Comparison of ENCODE assay signal across 8 cellular contexts in the genomic region with DNA sequence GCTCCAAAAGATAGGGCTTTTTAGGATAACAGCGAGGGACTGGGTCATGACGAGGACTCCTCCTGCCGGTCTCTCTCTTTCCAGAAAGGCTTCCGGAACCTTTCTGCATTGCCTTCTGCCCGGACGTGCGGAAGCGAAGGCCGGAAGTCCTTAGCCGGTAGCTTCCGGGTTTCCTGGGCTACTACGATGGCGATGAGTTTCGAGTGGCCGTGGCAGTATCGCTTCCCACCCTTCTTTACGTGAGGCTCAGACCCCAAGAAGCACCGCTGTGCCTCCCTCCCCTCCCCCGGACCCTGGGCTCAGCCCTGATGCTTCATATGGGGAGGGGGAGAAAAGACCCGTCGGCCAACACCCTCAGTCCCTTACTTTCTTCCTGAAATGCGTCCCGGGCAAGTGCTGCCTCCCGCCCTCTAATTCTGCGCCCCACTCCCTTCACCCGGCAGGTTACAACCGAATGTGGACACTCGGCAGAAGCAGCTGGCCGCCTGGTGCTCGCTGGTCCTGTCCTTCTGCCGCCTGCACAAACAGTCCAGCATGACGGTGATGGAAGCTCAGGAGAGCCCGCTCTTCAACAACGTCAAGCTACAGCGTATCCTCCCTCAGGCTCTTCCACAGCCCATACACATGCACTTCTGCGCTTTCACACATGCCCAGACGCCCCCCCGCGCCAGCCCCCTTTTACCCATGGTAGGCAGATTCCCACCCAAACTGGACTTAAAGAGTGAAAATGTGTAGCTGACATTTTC. TPM values are rescaled to one million over a fixed set of nuclear protein-coding genes. Genes with fewer than 3 reads are reported as not detected.
DNase-seq lines count a peak whose midpoint lies in the region; ATAC-seq and TF ChIP-seq lines count a peak whose summit lies in the region.

A gene (plus strand): TSS at position 160 of the 746 bp plus-strand sequence. CDS start 27 bp downstream, at position 187.

- TF ChIP-seq CTCF in BE2C (IDR thresholded peaks at IDR 0.05; ENCODE audit: low read depth, low read length) (peak; percentile 44), nephron progenitor cell (IDR thresholded peaks at IDR 0.05) (no peak)

- H3K4me3 Mint-ChIP-seq in nephron progenitor cell: peak within 1 kb of the TSS; percentile 100
- peak within 1 kb of the TSS; percentile 100 for H3K4me3 Mint-ChIP-seq in stimulated activated naive CD8-positive, alpha-beta T cell treated with anti-CD3 and anti-CD28 coated beads, Interleukin-15, Interleukin-2, amounts not matched to agents 100 ng/mL and 50 ng/mL, for 24 hours

- ATAC-seq in GM19468 (IDR thresholded peaks at IDR 0.05; ENCODE audit: extremely low read depth, unreplicated experiment): peak; percentile 61

- H3K9me3 ChIP-seq in BE2C: no peaks in the 10 kb centered on the region

- DNase-seq in BE2C (peak; percentile 79), LoVo (ENCODE audit: low spot score) (peak; percentile 82), SHP77 (lab: John Stamatoyannopoulos, UW) (peak; percentile 69 to 83), fibroblast of the conjunctiva (ENCODE audit: low read depth) (peak; percentile 68), nephron progenitor cell (peak; percentile 73)
- DNase-seq in activated T-helper 9 cell treated with anti-CD3 and anti-CD28 coated beads, Interleukin-2, amount 50 U/mL, for 16 hours (ENCODE audit: low read depth): peak; percentile 64

- H3K9me3 Mint-ChIP-seq in nephron progenitor cell: no peaks in the 10 kb centered on the region
- H3K9me3 Mint-ChIP-seq in stimulated activated naive CD8-positive, alpha-beta T cell treated with anti-CD3 and anti-CD28 coated beads, Interleukin-15, Interleukin-2, amounts not matched to agents 100 ng/mL and 50 ng/mL, for 24 hours: no peaks in the 10 kb centered on the region

- H3K27ac Mint-ChIP-seq in nephron progenitor cell: peak within 1 kb of the TSS; percentile 98
- H3K27ac Mint-ChIP-seq in stimulated activated naive CD8-positive, alpha-beta T cell treated with anti-CD3 and anti-CD28 coated beads, Interleukin-15, Interleukin-2, amounts not matched to agents 100 ng/mL and 50 ng/mL, for 24 hours: peak within 1 kb of the TSS; percentile 96

- peaks cover 15% of the 10 kb centered on the region for H3K36me3 Mint-ChIP-seq in nephron progenitor cell (ENCODE audit: low read depth)
- peaks cover 35% of the 10 kb centered on the region for H3K36me3 Mint-ChIP-seq in stimulated activated naive CD8-positive, alpha-beta T cell treated with anti-CD3 and anti-CD28 coated beads, Interleukin-15, Interleukin-2, amounts not matched to agents 100 ng/mL and 50 ng/mL, for 24 hours (ENCODE audit: low read depth)

- peaks cover 3% of the 10 kb centered on the region; the same call in 1 of the 2 replicates for H3K4me1 ChIP-seq in BE2C

- H3K4me3 ChIP-seq in BE2C (ENCODE audit: low read depth, low read length): peak within 1 kb of the TSS; percentile 88

- H3K27me3 ChIP-seq in BE2C: no peaks in the 10 kb centered on the region; the same call in 1 of the 2 replicates

- H3K4me1 Mint-ChIP-seq in nephron progenitor cell: peaks cover 40% of the 10 kb centered on the region
- H3K4me1 Mint-ChIP-seq in stimulated activated naive CD8-positive, alpha-beta T cell treated with anti-CD3 and anti-CD28 coated beads, Interleukin-15, Interleukin-2, amounts not matched to agents 100 ng/mL and 50 ng/mL, for 24 hours (ENCODE audit: low read depth): peaks cover 35% of the 10 kb centered on the region

- H3K27me3 Mint-ChIP-seq in nephron progenitor cell (ENCODE audit: low read depth, poor library complexity): peaks cover 11% of the 10 kb centered on the region
- H3K27me3 Mint-ChIP-seq in stimulated activated naive CD8-positive, alpha-beta T cell treated with anti-CD3 and anti-CD28 coated beads, Interleukin-15, Interleukin-2, amounts not matched to agents 100 ng/mL and 50 ng/mL, for 24 hours: peaks cover 5% of the 10 kb centered on the region

- H3K36me3 ChIP-seq in BE2C: peaks cover 18% of the 10 kb centered on the region

RNA-seq across cellular contexts. Expression of the gene that starts here (rescaled TPM):
- polyA plus RNA-seq in BE2C (2012; ENCODE audit: insufficient read depth, insufficient read length, low read depth): 180 TPM

Comparison
In these comparisons a context has a peak if more than half of its experiments do, and no peak if none do; other contexts are left out.
1. Peak in every context shown above with its lines: DNase-seq, ATAC-seq and H3K4me3 ChIP-seq.